ENCODE assay signal across 9 cellular contexts in genomic region chr10:91796332-91797076, GRCh38. TPM values are rescaled to one million over a fixed set of nuclear protein-coding genes. Genes with fewer than 3 reads are reported as not detected.
DNase-seq lines count a peak whose midpoint lies in the region; ATAC-seq, FAIRE-seq and TF ChIP-seq lines count a peak whose summit lies in the region.
"Had no signal": no experiment of that assay in that cellular context is flagged by ENCODE, and none has a peak within 500 bp of the region (broad histone marks: within the 10 kb centered on the region; RNA-seq: fewer than 3 reads in every experiment).

No MANE protein-coding gene starts in this region.

- H3K9ac ChIP-seq in iPS-18a (ENCODE audit: low read length), result no peak overlapping the region

- FAIRE-seq in small intestine (lab: Jason Lieb, UNC) (no peak), H54 (lab: Jason Lieb, UNC) (no peak)
- FAIRE-seq: colon had no signal

- peaks cover 36% of the 10 kb centered on the region for H3K4me1 ChIP-seq in iPS-18a (ENCODE audit: control insufficient read depth, low read depth, low read length)
- peaks cover 0 to 4% of the 10 kb centered on the region in 2 donors for H3K4me1 ChIP-seq in small intestine (ENCODE audit: control insufficient read depth in 2 of 2, insufficient read depth in 1 of 2, low read depth in 1 of 2, low read length in 1 of 2)

- WGBS in small intestine, 3 donors, result 2 to 12% (median 4%) methylated on average over 11 of the region's 11 CpGs

- no peak overlapping the region for H3K27ac ChIP-seq in iPS-18a (ENCODE audit: low read length)
- H3K27ac ChIP-seq in small intestine (ENCODE audit: low read depth in 1 of 2, low read length in 1 of 2), result peak overlapping the region; percentile 76 to 87

- peak overlapping the region; percentile 98 for H3K4me3 ChIP-seq in iPS-18a (ENCODE audit: low read length)
- H3K4me3 ChIP-seq in small intestine (ENCODE audit: low read depth in 1 of 2, low read length in 2 of 2), result peak overlapping the region; percentile 44 to 51

- in situ Hi-C loops in SK-MEL-5 (cut with HindIII; ENCODE audit: low pct_unique_long_range_greater_than_20kb, low sequenced_read_pairs), result no loop called here

- H3K9me3 ChIP-seq in iPS-18a (ENCODE audit: control insufficient read depth, low read depth, low read length), result no peaks in the 10 kb centered on the region
- H3K9me3 ChIP-seq in small intestine (ENCODE audit: control insufficient read depth, low read depth), result no peaks in the 10 kb centered on the region

- no peaks in the 10 kb centered on the region for H3K27me3 ChIP-seq in iPS-18a (ENCODE audit: control insufficient read depth, insufficient read depth, low read length)
- no peaks in the 10 kb centered on the region for H3K27me3 ChIP-seq in small intestine (ENCODE audit: control insufficient read depth in 2 of 2, insufficient read depth in 2 of 2, low read length in 2 of 2)

- DNase-seq in SK-MEL-5 (ENCODE audit: low read depth, low spot score), result peak; percentile 25
- DNase-seq in activated naive CD8-positive, alpha-beta T cell treated with anti-CD3 and anti-CD28 coated beads, Interleukin-2, amount 50 U/mL, for 16 hours (ENCODE audit: low read depth, low spot score), result peak; percentile 10
- DNase-seq in small intestine, result peak; percentile 72
- no peak for DNase-seq in H54 (ENCODE audit: insufficient read length, low spot score)
- no peak for DNase-seq in NCI-H187 treated with DMSO at 0.1 percent for 48 hours (lab: John Stamatoyannopoulos, UW)

- no peak for TF ChIP-seq POLR2A in H54 (IDR thresholded peaks at IDR 0.05; ENCODE audit: low read depth, low read length)

- H3K36me3 ChIP-seq in iPS-18a (ENCODE audit: control insufficient read depth, low read depth, low read length) (no peaks in the 10 kb centered on the region), small intestine (ENCODE audit: control insufficient read depth in 2 of 2, insufficient read depth in 2 of 2, low read length in 2 of 2) (no peaks in the 10 kb centered on the region)

- ATAC-seq in GM18517 (IDR thresholded peaks at IDR 0.05; ENCODE audit: unreplicated experiment) (peak; percentile 43), HG02981 (IDR thresholded peaks at IDR 0.05; ENCODE audit: unreplicated experiment) (peak; percentile 26)

RNA-seq across cellular contexts. Expression of gene TNKS2, which starts 1.7 kb away (rescaled TPM):
- 34.3 and 34.4 TPM in 2 replicates for total RNA-seq in SK-MEL-5 (2014; rRNA removed; shearing (Covaris generic))
- 23.5 and 34.5 TPM in 2 replicates for polyA plus RNA-seq in SK-MEL-5 (2015; cell fraction: cytosol; rRNA removed)
- 41.7 and 42.7 TPM in 2 replicates for polyA plus RNA-seq in SK-MEL-5 (2015; cell fraction: nucleus; rRNA removed)
- polyA plus RNA-seq in small intestine, result 10 to 100 TPM in 1 of 3 donors, 1 to 10 TPM in 2; 9.2 to 10.5 (median 9.8) TPM

Comparison
In these comparisons a context has a peak if more than half of its experiments do, and no peak if none do; other contexts are left out.
1. DNase-seq: peak in SK-MEL-5 (single experiment), activated naive CD8-positive, alpha-beta T cell treated with anti-CD3 and anti-CD28 coated beads, Interleukin-2, amount 50 U/mL, for 16 hours (single experiment) and small intestine (single experiment); none in H54 (single experiment) and NCI-H187 treated with DMSO at 0.1 percent for 48 hours (single experiment).